Comparison of ENCODE assay signal across 27 cellular contexts in genomic region chr1:77925536-77925935, GRCh38. TPM values are rescaled to one million over a fixed set of nuclear protein-coding genes. Genes with fewer than 3 reads are reported as not detected.
A peak's percentile ranks its signal among the peaks of the same experiment; 100 is the strongest.
DNase-seq lines count a peak whose midpoint lies in the region; ATAC-seq, FAIRE-seq and TF ChIP-seq lines count a peak whose summit lies in the region.
"Had no signal": no experiment of that assay in that cellular context is flagged by ENCODE, and none has a peak within 500 bp of the region (broad histone marks: within the 10 kb centered on the region; RNA-seq: fewer than 3 reads in every experiment).

No MANE protein-coding gene starts in this region.

- no peaks in the 10 kb centered on the region for H3K27me3 ChIP-seq in IMR-90 (ENCODE audit: control insufficient read depth, insufficient read depth, low read length)
- H3K27me3 ChIP-seq in dorsolateral prefrontal cortex: no peaks in the 10 kb centered on the region
- H3K27me3 ChIP-seq: foreskin keratinocyte, right lobe of liver, thyroid gland had no signal

- H3K4me3 ChIP-seq in IMR-90 (ENCODE audit: insufficient read depth, low read depth, low read length): no peak overlapping the region
- H3K4me3 ChIP-seq in dorsolateral prefrontal cortex: no peak overlapping the region
- H3K4me3 ChIP-seq: right lobe of liver, thyroid gland had no signal

- H3K4me3 Mint-ChIP-seq in chondrocyte (ENCODE audit: unreplicated experiment): no peak overlapping the region
- H3K4me3 Mint-ChIP-seq: H9 had no signal

- peak overlapping the region; percentile 41 for H3K27ac Mint-ChIP-seq in chondrocyte (ENCODE audit: unreplicated experiment)
- H3K27ac Mint-ChIP-seq: activated CD8-positive, alpha-beta T cell treated with anti-CD3 and anti-CD28 coated beads for 36 hours; H9; stimulated activated naive B cell treated with anti-CD40 and anti-IgM and Interleukin-4, amounts not matched to agents 10 μg/mL and 1 μg/mL and 100 μg/mL, for 72 hours had no signal

- H3K36me3 Mint-ChIP-seq in chondrocyte (ENCODE audit: low read depth): peaks cover 31% of the 10 kb centered on the region
- H3K36me3 Mint-ChIP-seq: natural killer cell had no signal

- no peak for TF ChIP-seq CTCF in IMR-90 (conservative IDR thresholded peaks at IDR 0.05; ENCODE audit: low read depth, low read length)
- TF ChIP-seq CTCF in chondrocyte (IDR thresholded peaks at IDR 0.05): no peak
- TF ChIP-seq CTCF in dorsolateral prefrontal cortex (IDR thresholded peaks at IDR 0.05 in 54 of 56, conservative IDR thresholded peaks at IDR 0.05 in 2 of 56; ENCODE audit: low read depth in 1 of 56, partially characterized antibody in 56 of 56): no peak

- peak; percentile 65 for ATAC-seq in IMR-90 (ENCODE audit: low read depth)
- ATAC-seq in GM18502 (IDR thresholded peaks at IDR 0.05; ENCODE audit: poor library complexity, unreplicated experiment): no peak
- no peak for ATAC-seq in HG03571 (IDR thresholded peaks at IDR 0.05; ENCODE audit: unreplicated experiment)
- no peak for ATAC-seq in GM18870 (IDR thresholded peaks at IDR 0.05; ENCODE audit: unreplicated experiment)
- ATAC-seq: activated CD8-positive, alpha-beta T cell treated with anti-CD3 and anti-CD28 coated beads for 36 hours; foreskin keratinocyte; natural killer cell; right lobe of liver; stimulated activated naive B cell treated with anti-CD40 and anti-IgM and Interleukin-4, amounts not matched to agents 10 μg/mL and 1 μg/mL and 100 μg/mL, for 72 hours had no signal

- H2AFZ ChIP-seq in IMR-90 (replicated peaks; ENCODE audit: low read length, poor library complexity): no peak overlapping the region
- H2AFZ ChIP-seq: parathyroid adenoma had no signal

- H4K5ac ChIP-seq in IMR-90 (ENCODE audit: low read depth, low read length): no peak overlapping the region

- H3K4me1 ChIP-seq in IMR-90 (ENCODE audit: control insufficient read depth, insufficient read depth, low read length): no peaks in the 10 kb centered on the region
- H3K4me1 ChIP-seq: foreskin keratinocyte, parathyroid adenoma, right lobe of liver, thyroid gland had no signal

- CTCF ChIA-PET in IMR-90 (lab: Yijun Ruan, JAX): no interaction called here

- H3K9me3 ChIP-seq in IMR-90 (ENCODE audit: control insufficient read depth, insufficient read depth, low read length): no peaks in the 10 kb centered on the region
- H3K9me3 ChIP-seq: right lobe of liver, thyroid gland had no signal

- H3K56ac ChIP-seq in IMR-90 (ENCODE audit: extremely low read depth, insufficient read depth, low read length): no peak overlapping the region

- H3K27me3 Mint-ChIP-seq in chondrocyte (ENCODE audit: low read depth): no peaks in the 10 kb centered on the region
- H3K27me3 Mint-ChIP-seq: activated CD8-positive, alpha-beta T cell treated with anti-CD3 and anti-CD28 coated beads for 36 hours; memory B cell; stimulated activated naive B cell treated with anti-CD40 and anti-IgM and Interleukin-4, amounts not matched to agents 10 μg/mL and 1 μg/mL and 100 μg/mL, for 72 hours had no signal

- no peaks in the 10 kb centered on the region for H3K9me3 Mint-ChIP-seq in chondrocyte (ENCODE audit: low read depth)
- H3K9me3 Mint-ChIP-seq: activated CD8-positive, alpha-beta T cell treated with anti-CD3 and anti-CD28 coated beads for 36 hours; H9; memory B cell; natural killer cell; stimulated activated naive B cell treated with anti-CD40 and anti-IgM and Interleukin-4, amounts not matched to agents 10 μg/mL and 1 μg/mL and 100 μg/mL, for 72 hours had no signal

- no peak overlapping the region for H2BK5ac ChIP-seq in IMR-90 (ENCODE audit: low read depth, low read length, poor library complexity, severe bottlenecking)

- peaks cover 23 to 46% of the 10 kb centered on the region in 2 experiments for H3K79me1 ChIP-seq in IMR-90 (ENCODE audit: low read depth in 1 of 2, low read length in 2 of 2)

- no TSS peak for BruUV-seq in IMR-90 (replicated peaks; lab: Mats Ljungman, UMichigan)

- no peak overlapping the region for H4K91ac ChIP-seq in IMR-90 (ENCODE audit: insufficient read depth, low read depth, low read length)

- H4K8ac ChIP-seq in IMR-90 (ENCODE audit: low read depth in 2 of 2, low read length in 2 of 2): no peak overlapping the region

- H3K4ac ChIP-seq in IMR-90 (ENCODE audit: low read depth, low read length): no peak overlapping the region

- H2BK120ac ChIP-seq in IMR-90 (ENCODE audit: low read depth, low read length): no peak overlapping the region

- H3K18ac ChIP-seq in IMR-90 (ENCODE audit: low read depth, low read length): no peak overlapping the region

- TF ChIP-seq POLR2A in IMR-90 (IDR thresholded peaks at IDR 0.05; ENCODE audit: low read depth, low read length): no peak

- no peak overlapping the region for H3K4me2 ChIP-seq in IMR-90 (ENCODE audit: low read depth, low read length)

- TF ChIP-seq RAD21 in IMR-90 (IDR thresholded peaks at IDR 0.05; ENCODE audit: low read length): no peak

- no peak overlapping the region for H2AK9ac ChIP-seq in IMR-90 (replicated peaks; ENCODE audit: low read depth, low read length, poor library complexity)

- H3K36me3 ChIP-seq in IMR-90 (ENCODE audit: control insufficient read depth, insufficient read depth, low read length): peaks cover 50% of the 10 kb centered on the region
- H3K36me3 ChIP-seq: right lobe of liver had no signal

- no peak overlapping the region for H2BK15ac ChIP-seq in IMR-90 (ENCODE audit: low read depth, low read length)

- H2AK5ac ChIP-seq in IMR-90 (ENCODE audit: low read depth, low read length): no peak overlapping the region

- POLR2A ChIA-PET in IMR-90 (lab: Charles Lee; ENCODE audit: unreplicated experiment): no interaction called here

- dilution Hi-C loops in IMR-90 (cut with HindIII; ENCODE audit: low sequenced_read_pairs, unreplicated experiment): no loop called here

- H4K20me1 ChIP-seq in IMR-90 (ENCODE audit: insufficient read depth, low read length): peaks cover 6% of the 10 kb centered on the region; the same call in 1 of the 2 replicates

- intact Hi-C loops in IMR-90 (cut with micrococcal nuclease): no loop called here
- intact Hi-C loops in dorsolateral prefrontal cortex (cut with DNase I): no loop called here

- DNase-seq in AG08395 (ENCODE audit: low spot score) (peak; percentile 40), IMR-90 (peak; percentile 47), chondrocyte (ENCODE audit: low spot score) (no peak), dorsolateral prefrontal cortex (no peak)
- DNase-seq: ACHN; activated CD8-positive, alpha-beta T cell treated with anti-CD3 and anti-CD28 coated beads for 36 hours; activated naive CD4-positive, alpha-beta T cell treated with Interleukin-2 at 50 U/mL for 16 hours; aorta; cerebellar nuclear complex; DMS79; foreskin keratinocyte; H9; kidney glomerular epithelial cell; natural killer cell; NCI-H1417; NCI-H526; right lobe of liver; stimulated activated naive B cell treated with anti-CD40 and anti-IgM and Interleukin-4, amounts not matched to agents 10 μg/mL and 1 μg/mL and 100 μg/mL, for 72 hours; T1000; thyroid gland had no signal

- H3K27ac ChIP-seq in IMR-90 (ENCODE audit: insufficient read depth, low read length) (no peak overlapping the region), dorsolateral prefrontal cortex (no peak overlapping the region)
- H3K27ac ChIP-seq: foreskin keratinocyte, parathyroid adenoma, right lobe of liver, RWPE1, thyroid gland had no signal

- H3K23ac ChIP-seq in IMR-90 (ENCODE audit: low read depth, low read length): no peak overlapping the region

- H2BK20ac ChIP-seq in IMR-90 (ENCODE audit: low read depth, low read length): no peak overlapping the region

- no CpG with 5 or more reads among the region's 1 CpG for WGBS in IMR-90 (ENCODE audit: extremely low coverage in 2 of 2, insufficient read length in 1 of 2), 2 experiments

- in situ Hi-C loops in IMR-90 (cut with MboI; ENCODE audit: low sequenced_read_pairs): no loop called here

- H3K9me1 ChIP-seq in IMR-90 (ENCODE audit: insufficient read depth, low read length): peaks cover 4% of the 10 kb centered on the region

- H3K4me1 Mint-ChIP-seq in chondrocyte (ENCODE audit: low read depth): peaks cover 17% of the 10 kb centered on the region
- H3K4me1 Mint-ChIP-seq: H9 had no signal

- H3K14ac ChIP-seq in IMR-90 (replicated peaks; ENCODE audit: low read depth, low read length): no peak overlapping the region

- H3K9ac ChIP-seq in IMR-90 (ENCODE audit: low read depth, low read length): no peak overlapping the region
- H3K9ac ChIP-seq: parathyroid adenoma had no signal

- peak; percentile 13 for FAIRE-seq in islet of Langerhans (lab: Jason Lieb, UNC)

TF ChIP-seq in IMR-90, 13 proteins besides CTCF, POLR2A, EP300 and RAD21:
- TF ChIP-seq MAZ (IDR thresholded peaks at IDR 0.05; ENCODE audit: borderline replicate concordance, low read depth, low read length): no peak

RNA-seq across cellular contexts. Expression of gene NEXN, which starts 37.1 kb away (rescaled TPM):
- total RNA-seq in IMR-90 (2012; rRNA removed): 5.2 and 10.3 TPM in 2 replicates
- 13.4 and 16.1 TPM in 2 replicates for polyA plus RNA-seq in IMR-90 (2012; rRNA removed)
- polyA plus RNA-seq in IMR-90 (2012; cell fraction: cytosol; rRNA removed): 1.9 and 2.5 TPM in 2 replicates
- 2.7 and 27.0 TPM in 2 replicates for polyA plus RNA-seq in IMR-90 (2012; cell fraction: nucleus; rRNA removed; ENCODE audit: low replicate concordance)
- 46.2 to 48.3 TPM (median 47.6 TPM) in 3 replicates for total RNA-seq in chondrocyte
- 10 to 100 TPM in 2 of 120 experiments, 1 to 10 TPM in 112, under 1 TPM in 6; 0.75 to 11.7 (median 2.1) TPM for total RNA-seq in dorsolateral prefrontal cortex

RNA-seq across cellular contexts. Expression of gene FUBP1, which starts 53.3 kb away (rescaled TPM):
- total RNA-seq in IMR-90 (2012; rRNA removed) (129 and 165 TPM in 2 replicates), chondrocyte (86.5 to 141 TPM (median 92.0 TPM) in 3 replicates), dorsolateral prefrontal cortex (100 to 1,000 TPM in 119 of 120 experiments, 10 to 100 TPM in 1; 83.6 to 178 (median 133) TPM)
- polyA plus RNA-seq in IMR-90 (2012; rRNA removed): 74.7 and 94.7 TPM in 2 replicates
- polyA plus RNA-seq in IMR-90 (2012; cell fraction: cytosol; rRNA removed): 14.7 and 36.6 TPM in 2 replicates
- polyA plus RNA-seq in IMR-90 (2012; cell fraction: nucleus; rRNA removed; ENCODE audit: low replicate concordance): 42.8 and 180 TPM in 2 replicates

Comparison
In these comparisons a context has a peak if more than half of its experiments do, and no peak if none do; other contexts are left out.
1. DNase-seq: peak in AG08395 (single experiment) and IMR-90 (single experiment); none in chondrocyte (single experiment) and dorsolateral prefrontal cortex (0 of 10).